ENCODE assay signal across 18 cellular contexts in the genomic region with DNA sequence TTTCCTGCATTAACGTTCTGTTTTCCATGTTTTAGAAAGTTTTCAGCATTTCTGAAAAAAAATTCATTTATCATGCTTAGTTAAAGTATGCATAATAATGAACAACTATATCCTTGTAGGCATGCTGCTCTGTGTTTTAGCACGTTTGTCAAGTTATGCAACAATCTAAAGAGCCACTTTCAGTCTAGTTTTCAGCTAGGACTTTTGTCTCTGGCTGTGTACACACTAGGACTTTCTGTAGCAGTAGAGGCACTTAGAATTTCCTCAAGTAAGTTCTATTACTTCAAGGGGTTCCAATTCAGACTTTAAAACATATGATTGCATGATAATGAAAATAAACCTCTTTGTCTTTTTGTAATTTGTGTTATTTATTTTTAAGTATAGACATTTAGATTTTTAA. TPM values are rescaled to one million over a fixed set of nuclear protein-coding genes. Genes with fewer than 3 reads are reported as not detected.
DNase-seq lines count a peak whose midpoint lies in the region; ATAC-seq, FAIRE-seq and TF ChIP-seq lines count a peak whose summit lies in the region.
"Had no signal": no experiment of that assay in that cellular context is flagged by ENCODE, and none has a peak within 500 bp of the region (broad histone marks: within the 10 kb centered on the region; RNA-seq: fewer than 3 reads in every experiment).

No MANE protein-coding gene starts in this region.

- peaks cover 21% of the 10 kb centered on the region for H3K4me1 Mint-ChIP-seq in mesothelial cell of epicardium
- H3K4me1 Mint-ChIP-seq: CD14-positive monocyte; CD8-positive, alpha-beta memory T cell had no signal

- H3K4me3 ChIP-seq in A549, result no peak overlapping the region
- H3K4me3 ChIP-seq in epithelial cell of esophagus (ENCODE audit: low read length), result no peak overlapping the region
- no peak overlapping the region for H3K4me3 ChIP-seq in effector memory CD4-positive, alpha-beta T cell (ENCODE audit: insufficient read depth, low read depth, low read length, poor library complexity, severe bottlenecking)
- H3K4me3 ChIP-seq in ovary, result no peak overlapping the region

- intact Hi-C loops in ovary (cut with DNase I), result no loop called here

- peaks cover 22% of the 10 kb centered on the region; the same call in 2 of the 3 replicates for H3K4me1 ChIP-seq in A549
- no peaks in the 10 kb centered on the region for H3K4me1 ChIP-seq in effector memory CD4-positive, alpha-beta T cell (ENCODE audit: control insufficient read depth, insufficient read depth, low read length, poor library complexity, severe bottlenecking)
- H3K4me1 ChIP-seq in ovary (ENCODE audit: insufficient read depth), result no peaks in the 10 kb centered on the region
- H3K4me1 ChIP-seq: BE2C, Caco-2 had no signal

- H3K4me2 ChIP-seq in A549, result peak overlapping the region; percentile 12; the same call in 1 of the 3 replicates

- H3K36me3 ChIP-seq in effector memory CD4-positive, alpha-beta T cell (ENCODE audit: control insufficient read depth, insufficient read depth, low read length), result no peaks in the 10 kb centered on the region
- H3K36me3 ChIP-seq in ovary, result no peaks in the 10 kb centered on the region
- H3K36me3 ChIP-seq: BE2C had no signal

- no peak for TF ChIP-seq EP300 in A549 (IDR thresholded peaks at IDR 0.05)
- TF ChIP-seq EP300 in ovary (IDR thresholded peaks at IDR 0.05), result no peak

- peaks cover 22% of the 10 kb centered on the region for H3K9me3 Mint-ChIP-seq in mesothelial cell of epicardium

- TF ChIP-seq RAD21 in A549 (conservative IDR thresholded peaks at IDR 0.05 in 1 of 2, IDR thresholded peaks at IDR 0.05 in 1 of 2), result no peak

- DNase-seq in A549 (ENCODE audit: low read depth in 1 of 2, low spot score in 1 of 2) (no peak), OCI-M1 (lab: John Stamatoyannopoulos, UW) (peak; percentile 1), epithelial cell of esophagus (ENCODE audit: low read depth) (peak; percentile 32), mesothelial cell of epicardium (ENCODE audit: low spot score in 2 of 2, unreplicated experiment in 2 of 2) (no peak), ovary (no peak), GM12892 (ENCODE audit: insufficient read length) (no peak)
- no peak for DNase-seq in effector memory CD4-positive, alpha-beta T cell
- DNase-seq: Caco-2; CD8-positive, alpha-beta memory T cell; DMS53; GF-D8; HCEC 1CT; HFFc6 had no signal

- H3K4me3 Mint-ChIP-seq in mesothelial cell of epicardium, result peak overlapping the region; percentile 20
- H3K4me3 Mint-ChIP-seq: CD14-positive monocyte; CD8-positive, alpha-beta memory T cell; HFFc6 had no signal

- H3K27ac ChIP-seq in A549 (no peak overlapping the region), ovary (no peak overlapping the region)
- H3K27ac ChIP-seq in effector memory CD4-positive, alpha-beta T cell (ENCODE audit: insufficient read depth, low read length, poor library complexity, severe bottlenecking), result no peak overlapping the region
- H3K27ac ChIP-seq: HL-60 had no signal

- H3K27me3 ChIP-seq in effector memory CD4-positive, alpha-beta T cell (replicated peaks; ENCODE audit: control insufficient read depth, insufficient read depth, low read length, poor library complexity, severe bottlenecking), result no peaks in the 10 kb centered on the region
- no peaks in the 10 kb centered on the region for H3K27me3 ChIP-seq in ovary
- H3K27me3 ChIP-seq: BE2C had no signal

- no peak for TF ChIP-seq CTCF in A549 (IDR thresholded peaks at IDR 0.05)
- no peak for TF ChIP-seq CTCF in epithelial cell of esophagus (IDR thresholded peaks at IDR 0.05; ENCODE audit: insufficient read depth, low read depth, low read length, missing control alignments)
- no peak for TF ChIP-seq CTCF in mesothelial cell of epicardium (IDR thresholded peaks at IDR 0.05; ENCODE audit: unreplicated experiment)
- TF ChIP-seq CTCF in ovary (IDR thresholded peaks at IDR 0.05), result no peak

- H3K9me3 ChIP-seq in A549 (no peaks in the 10 kb centered on the region), ovary (no peaks in the 10 kb centered on the region)
- no peaks in the 10 kb centered on the region for H3K9me3 ChIP-seq in effector memory CD4-positive, alpha-beta T cell (ENCODE audit: control insufficient read depth, low read length)
- H3K9me3 ChIP-seq: BE2C, Caco-2 had no signal

- ATAC-seq in A549, result no peak

- FAIRE-seq in A549 (lab: Jason Lieb, UNC), result no peak
- FAIRE-seq in GM12892 (lab: Jason Lieb, UNC), result no peak
- FAIRE-seq: A204.1 had no signal

- no peak for TF ChIP-seq POLR2A in A549 (IDR thresholded peaks at IDR 0.05; ENCODE audit: low read length)
- TF ChIP-seq POLR2A in ovary (IDR thresholded peaks at IDR 0.05), result no peak
- no peak for TF ChIP-seq POLR2A in GM12892 (IDR thresholded peaks at IDR 0.05; ENCODE audit: low read depth, low read length)

- POLR2A ChIA-PET in A549 (lab: Yijun Ruan, JAX), result no interaction called here

- H3K27me3 Mint-ChIP-seq in mesothelial cell of epicardium (ENCODE audit: low read depth), result no peaks in the 10 kb centered on the region

- H3K27ac Mint-ChIP-seq in mesothelial cell of epicardium, result peak overlapping the region; percentile 66
- H3K27ac Mint-ChIP-seq: CD14-positive monocyte; CD8-positive, alpha-beta memory T cell; HFFc6 had no signal

- no peaks in the 10 kb centered on the region for H3K36me3 Mint-ChIP-seq in mesothelial cell of epicardium
- H3K36me3 Mint-ChIP-seq: CD14-positive monocyte; CD8-positive, alpha-beta memory T cell had no signal

- WGBS in A549 (ENCODE audit: missing lambda C conversion rate), result 5% methylated on average over 2 of the region's 2 CpGs
- 12 to 14% (median 14%) methylated on average over 2 of the region's 2 CpGs for WGBS in ovary, 3 donors

- CTCF ChIA-PET in A549 (lab: Yijun Ruan, JAX), result no interaction called here

TF ChIP-seq in A549, 52 proteins besides CTCF, POLR2A, EP300 and RAD21:
- TF ChIP-seq GATA3 (IDR thresholded peaks at IDR 0.05; ENCODE audit: borderline replicate concordance), result no peak
- TF ChIP-seq, protein P1, sequence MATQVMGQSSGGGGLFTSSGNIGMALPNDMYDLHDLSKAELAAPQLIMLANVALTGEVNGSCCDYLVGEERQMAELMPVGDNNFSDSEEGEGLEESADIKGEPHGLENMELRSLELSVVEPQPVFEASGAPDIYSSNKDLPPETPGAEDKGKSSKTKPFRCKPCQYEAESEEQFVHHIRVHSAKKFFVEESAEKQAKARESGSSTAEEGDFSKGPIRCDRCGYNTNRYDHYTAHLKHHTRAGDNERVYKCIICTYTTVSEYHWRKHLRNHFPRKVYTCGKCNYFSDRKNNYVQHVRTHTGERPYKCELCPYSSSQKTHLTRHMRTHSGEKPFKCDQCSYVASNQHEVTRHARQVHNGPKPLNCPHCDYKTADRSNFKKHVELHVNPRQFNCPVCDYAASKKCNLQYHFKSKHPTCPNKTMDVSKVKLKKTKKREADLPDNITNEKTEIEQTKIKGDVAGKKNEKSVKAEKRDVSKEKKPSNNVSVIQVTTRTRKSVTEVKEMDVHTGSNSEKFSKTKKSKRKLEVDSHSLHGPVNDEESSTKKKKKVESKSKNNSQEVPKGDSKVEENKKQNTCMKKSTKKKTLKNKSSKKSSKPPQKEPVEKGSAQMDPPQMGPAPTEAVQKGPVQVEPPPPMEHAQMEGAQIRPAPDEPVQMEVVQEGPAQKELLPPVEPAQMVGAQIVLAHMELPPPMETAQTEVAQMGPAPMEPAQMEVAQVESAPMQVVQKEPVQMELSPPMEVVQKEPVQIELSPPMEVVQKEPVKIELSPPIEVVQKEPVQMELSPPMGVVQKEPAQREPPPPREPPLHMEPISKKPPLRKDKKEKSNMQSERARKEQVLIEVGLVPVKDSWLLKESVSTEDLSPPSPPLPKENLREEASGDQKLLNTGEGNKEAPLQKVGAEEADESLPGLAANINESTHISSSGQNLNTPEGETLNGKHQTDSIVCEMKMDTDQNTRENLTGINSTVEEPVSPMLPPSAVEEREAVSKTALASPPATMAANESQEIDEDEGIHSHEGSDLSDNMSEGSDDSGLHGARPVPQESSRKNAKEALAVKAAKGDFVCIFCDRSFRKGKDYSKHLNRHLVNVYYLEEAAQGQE (IDR thresholded peaks at IDR 0.05), result no peak
- TF ChIP-seq KDM1A (IDR thresholded peaks at IDR 0.05; ENCODE audit: low read depth), result no peak
- no peak for TF ChIP-seq HOXB5 (CRISPR knock-in tag; IDR thresholded peaks at IDR 0.05)
- TF ChIP-seq ZNF302 (CRISPR knock-in tag; IDR thresholded peaks at IDR 0.05), result no peak
- TF ChIP-seq KDM5A (IDR thresholded peaks at IDR 0.05), result no peak
- no peak for TF ChIP-seq SMC3 (IDR thresholded peaks at IDR 0.05)
- TF ChIP-seq POLR2AphosphoS2 (conservative IDR thresholded peaks at IDR 0.05; ENCODE audit: low read length), result no peak

RNA-seq across cellular contexts. Expression of a gene that starts 12.4 kb away (rescaled TPM):
- polyA plus RNA-seq in A549 (2011; rRNA removed) (not detected in 2 replicates), A549 (2017; fragmentation: RNase III; extraction: RNeasy Plus Mini Kit Qiagen cat#74134 plus additional on column Dnase treatment) (not detected in 3 replicates), ovary (not detected)
- polyA plus RNA-seq in A549 (2012; cell fraction: cytosol; rRNA removed), result not detected in 2 replicates
- not detected in 2 replicates for polyA plus RNA-seq in A549 (2012; cell fraction: nucleus; rRNA removed)
- polyA minus RNA-seq in A549 (2011; rRNA and poly(A)+ RNA removed), result not detected in 2 replicates
- total RNA-seq in mesothelial cell of epicardium (not detected in 3 replicates), ovary (not detected)
- not detected for polyA plus RNA-seq in GM12892 (2012; ENCODE audit: missing spikeins)
- total RNA-seq: Caco-2; CD8-positive, alpha-beta memory T cell; HFFc6 had no signal
- polyA plus RNA-seq: AG04450; CD14-positive monocyte; CD8-positive, alpha-beta memory T cell had no signal

Comparison
In these comparisons a context has a peak if more than half of its experiments do, and no peak if none do; other contexts are left out.
1. DNase-seq: peak in OCI-M1 (single experiment) and epithelial cell of esophagus (single experiment); none in A549 (0 of 2), mesothelial cell of epicardium (0 of 2), effector memory CD4-positive, alpha-beta T cell (0 of 3), ovary (0 of 5) and GM12892 (single experiment).